ENCODE assay signal across 1 cellular context in genomic region chr18:46754661-46755292, GRCh38.
TF ChIP-seq lines count a peak whose summit lies in the region.

No MANE protein-coding gene starts in this region.

TF ChIP-seq in GM23338, 12 proteins besides CTCF, POLR2A, EP300 and RAD21 (continued from another document):
- peak; percentile 27 for TF ChIP-seq REST (IDR thresholded peaks at IDR 0.05; ENCODE audit: unreplicated experiment)
- no peak for TF ChIP-seq ZNF114 (CRISPR knock-in tag; IDR thresholded peaks at IDR 0.05)
